22 cellular contexts compared by ENCODE assay signal in genomic region chr15:33149919-33150318, GRCh38. TPM values are rescaled to one million over a fixed set of nuclear protein-coding genes. Genes with fewer than 3 reads are reported as not detected.
A peak's percentile ranks its signal among the peaks of the same experiment; 100 is the strongest.
DNase-seq lines count a peak whose midpoint lies in the region; ATAC-seq, FAIRE-seq and TF ChIP-seq lines count a peak whose summit lies in the region.
"Had no signal": no experiment of that assay in that cellular context is flagged by ENCODE, and none has a peak within 500 bp of the region (broad histone marks: within the 10 kb centered on the region; RNA-seq: fewer than 3 reads in every experiment).

No MANE protein-coding gene starts in this region.

- no peak for TF ChIP-seq CTCF in AG09309 (IDR thresholded peaks at IDR 0.05; ENCODE audit: control insufficient read depth, insufficient read depth, low read depth, low read length, missing control alignments)
- TF ChIP-seq CTCF in Loucy (conservative IDR thresholded peaks at IDR 0.05; ENCODE audit: low read length): no peak
- no peak for TF ChIP-seq CTCF in bronchial epithelial cell (IDR thresholded peaks at IDR 0.05; ENCODE audit: insufficient read depth, low read length, severe bottlenecking)
- no peak for TF ChIP-seq CTCF in keratinocyte (optimal IDR thresholded peaks at IDR 0.05 in 1 of 3, IDR thresholded peaks at IDR 0.05 in 1 of 3, conservative IDR thresholded peaks at IDR 0.05 in 1 of 3; ENCODE audit: extremely low read depth in 1 of 3, insufficient read depth in 2 of 3, low read length in 3 of 3)

- no peaks in the 10 kb centered on the region for H3F3A ChIP-seq in Loucy (ENCODE audit: low read depth)

- H3K9me3 Mint-ChIP-seq in activated T-cell treated with anti-CD3 and anti-CD28 coated beads, Interleukin-2, amount 50 U/mL, for 4 hours: no peaks in the 10 kb centered on the region
- H3K9me3 Mint-ChIP-seq: activated naive CD8-positive, alpha-beta T cell treated with anti-CD3 and anti-CD28 coated beads, Interleukin-2, amount 50 U/mL, for 24 hours; activated T-helper 17 cell treated with anti-CD3 and anti-CD28 coated beads, Interleukin-2, amount 50 U/mL, for 72 hours; H9; natural killer cell treated with Interleukin-12 subunit alpha and Interleukin-12 subunit beta and Interleukin-15 and Interleukin-18, amount 100 ng/mL, for 72 hours had no signal

- no peaks in the 10 kb centered on the region for H3K9me1 ChIP-seq in keratinocyte (ENCODE audit: control insufficient read depth, extremely low read depth, insufficient read depth, low read length)

- dilution Hi-C loops in keratinocyte (cut with MboI; ENCODE audit: extremely low pct_ligation_motif_present, low sequenced_read_pairs): no loop called here

- H2AFZ ChIP-seq in Loucy (ENCODE audit: low read length) (no peak overlapping the region), keratinocyte (ENCODE audit: control insufficient read depth, low read length) (no peak overlapping the region)

- H3K79me2 ChIP-seq in Loucy (ENCODE audit: insufficient read depth, low read length): peaks cover 18% of the 10 kb centered on the region
- no peaks in the 10 kb centered on the region for H3K79me2 ChIP-seq in keratinocyte (ENCODE audit: control insufficient read depth, insufficient read depth, low read length)

- no peak overlapping the region for H3K4me3 Mint-ChIP-seq in activated T-cell treated with anti-CD3 and anti-CD28 coated beads, Interleukin-2, amount 50 U/mL, for 4 hours
- H3K4me3 Mint-ChIP-seq: activated naive CD8-positive, alpha-beta T cell treated with anti-CD3 and anti-CD28 coated beads, Interleukin-2, amount 50 U/mL, for 24 hours; activated T-helper 17 cell treated with anti-CD3 and anti-CD28 coated beads, Interleukin-2, amount 50 U/mL, for 72 hours; CD4-positive, alpha-beta memory T cell; H9; natural killer cell treated with Interleukin-12 subunit alpha and Interleukin-12 subunit beta and Interleukin-15 and Interleukin-18, amount 100 ng/mL, for 72 hours; T-helper 17 cell had no signal

- H3K27me3 Mint-ChIP-seq in activated T-cell treated with anti-CD3 and anti-CD28 coated beads, Interleukin-2, amount 50 U/mL, for 4 hours (ENCODE audit: low read depth): no peaks in the 10 kb centered on the region
- H3K27me3 Mint-ChIP-seq: activated naive CD8-positive, alpha-beta T cell treated with anti-CD3 and anti-CD28 coated beads, Interleukin-2, amount 50 U/mL, for 24 hours; activated T-helper 17 cell treated with anti-CD3 and anti-CD28 coated beads, Interleukin-2, amount 50 U/mL, for 72 hours had no signal

- FAIRE-seq in bronchial epithelial cell (lab: Jason Lieb, UNC): peak; percentile 91
- FAIRE-seq in keratinocyte (lab: Jason Lieb, UNC): peak; percentile 23
- FAIRE-seq: GM18507 had no signal

- H3K4me1 Mint-ChIP-seq in activated T-cell treated with anti-CD3 and anti-CD28 coated beads, Interleukin-2, amount 50 U/mL, for 4 hours (ENCODE audit: low read depth): peaks cover 14% of the 10 kb centered on the region

- H3K4me2 ChIP-seq in Loucy (ENCODE audit: low read depth, low read length, poor library complexity, severe bottlenecking): peak overlapping the region; percentile 88
- no peak overlapping the region for H3K4me2 ChIP-seq in keratinocyte (ENCODE audit: control insufficient read depth, extremely low read depth, insufficient read depth, low read depth, low read length)

- no peak overlapping the region for H3K27ac ChIP-seq in keratinocyte (ENCODE audit: control insufficient read depth, insufficient read depth, low read length)
- H3K27ac ChIP-seq: transverse colon had no signal

- DNase-seq in AG09309 (ENCODE audit: low read depth): peak; percentile 7
- DNase-seq in bronchial epithelial cell (ENCODE audit: low read depth): peak; percentile 82
- DNase-seq in keratinocyte (ENCODE audit: low read depth, low spot score): no peak
- DNase-seq in ecto neural progenitor cell (ENCODE audit: low spot score): no peak
- DNase-seq in nucleus accumbens (lab: John Stamatoyannopoulos, UW): no peak
- DNase-seq in activated T-cell treated with anti-CD3 and anti-CD28 coated beads, Interleukin-2, amount 50 U/mL, for 4 hours: no peak
- DNase-seq: ACHN; activated CD4-positive, CD25-positive, alpha-beta regulatory T cell; activated naive CD8-positive, alpha-beta T cell treated with anti-CD3 and anti-CD28 coated beads, Interleukin-2, amount 50 U/mL, for 24 hours; CD4-positive, alpha-beta memory T cell; H9; Kasumi-1; NCI-H1694 treated with DMSO at 0.1 percent for 48 hours; NCI-H345; stimulated activated naive CD4-positive, alpha-beta T cell treated with Interleukin-2 at 50 U/mL for 16 hours; T-helper 17 cell; transverse colon had no signal

- H3K9me3 ChIP-seq in Loucy (ENCODE audit: insufficient read depth, low read depth, low read length) (no peaks in the 10 kb centered on the region), keratinocyte (ENCODE audit: control insufficient read depth, low read depth, low read length) (no peaks in the 10 kb centered on the region)
- H3K9me3 ChIP-seq: transverse colon had no signal

- H3K4me1 ChIP-seq in Loucy (ENCODE audit: insufficient read depth, low read length, poor library complexity, severe bottlenecking) (peaks cover 48% of the 10 kb centered on the region), keratinocyte (ENCODE audit: control insufficient read depth, extremely low read depth, insufficient read depth, low read length) (peaks cover 18% of the 10 kb centered on the region)

- H3K36me3 Mint-ChIP-seq in activated T-cell treated with anti-CD3 and anti-CD28 coated beads, Interleukin-2, amount 50 U/mL, for 4 hours (ENCODE audit: insufficient read depth): no peaks in the 10 kb centered on the region
- H3K36me3 Mint-ChIP-seq: CD4-positive, alpha-beta memory T cell; natural killer cell treated with Interleukin-12 subunit alpha and Interleukin-12 subunit beta and Interleukin-15 and Interleukin-18, amount 100 ng/mL, for 72 hours had no signal

- H3K27me3 ChIP-seq in Loucy (ENCODE audit: insufficient read depth, low read length, poor library complexity, severe bottlenecking) (no peaks in the 10 kb centered on the region), bronchial epithelial cell (ENCODE audit: control insufficient read depth, insufficient read depth, low read length) (no peaks in the 10 kb centered on the region), keratinocyte (ENCODE audit: control insufficient read depth, extremely low read depth, insufficient read depth, low read length) (no peaks in the 10 kb centered on the region)
- H3K27me3 ChIP-seq: transverse colon had no signal

- H3K36me3 ChIP-seq in Loucy (ENCODE audit: insufficient read depth, low read length) (no peaks in the 10 kb centered on the region), bronchial epithelial cell (ENCODE audit: control insufficient read depth, insufficient read depth, low read length) (no peaks in the 10 kb centered on the region), keratinocyte (ENCODE audit: control insufficient read depth in 2 of 2, extremely low read depth in 1 of 2, insufficient read depth in 2 of 2, low read length in 2 of 2) (no peaks in the 10 kb centered on the region)
- H3K36me3 ChIP-seq: transverse colon had no signal

- no peaks in the 10 kb centered on the region for H4K20me1 ChIP-seq in Loucy (ENCODE audit: insufficient read depth, low read length, poor library complexity, severe bottlenecking)
- H4K20me1 ChIP-seq in keratinocyte (ENCODE audit: control insufficient read depth, extremely low read depth, insufficient read depth, low read length): no peaks in the 10 kb centered on the region

- H3K9me2 ChIP-seq in Loucy (replicated peaks; ENCODE audit: low read depth, low read length): no peaks in the 10 kb centered on the region

- H3K9ac ChIP-seq in Loucy (ENCODE audit: low read depth, low read length, poor library complexity, severe bottlenecking): no peak overlapping the region
- H3K9ac ChIP-seq in keratinocyte (ENCODE audit: control insufficient read depth, extremely low read depth, insufficient read depth, low read length): no peak overlapping the region

- H3K4me3 ChIP-seq in AG09309 (ENCODE audit: control insufficient read depth, low read depth, low read length) (no peak overlapping the region), Loucy (ENCODE audit: low read length, poor library complexity, severe bottlenecking) (no peak overlapping the region), bronchial epithelial cell (ENCODE audit: low read depth, low read length) (no peak overlapping the region), keratinocyte (ENCODE audit: control insufficient read depth in 2 of 3, extremely low read depth in 1 of 3, insufficient read depth in 2 of 3, low read depth in 1 of 3, low read length in 3 of 3) (no peak overlapping the region)
- H3K4me3 ChIP-seq: transverse colon had no signal

- ATAC-seq in GM21576 (IDR thresholded peaks at IDR 0.05; ENCODE audit: unreplicated experiment): no peak
- no peak for ATAC-seq in activated T-cell treated with anti-CD3 and anti-CD28 coated beads, Interleukin-2, amount 50 U/mL, for 4 hours
- ATAC-seq: activated naive CD8-positive, alpha-beta T cell treated with anti-CD3 and anti-CD28 coated beads, Interleukin-2, amount 50 U/mL, for 24 hours; natural killer cell treated with Interleukin-12 subunit alpha and Interleukin-12 subunit beta and Interleukin-15 and Interleukin-18, amount 100 ng/mL, for 72 hours; T-helper 17 cell had no signal

RNA-seq across cellular contexts. Expression of gene FMN1, which starts 44.6 kb away (rescaled TPM):
- total RNA-seq in bronchial epithelial cell: 1.6 and 2.2 TPM in 2 replicates
- polyA plus RNA-seq in keratinocyte: 0.15 to 0.71 TPM (median 0.40 TPM) in 3 replicates
- 1.9 TPM for polyA plus RNA-seq in keratinocyte (2011; ENCODE audit: low read depth)
- 0.27 and 0.36 TPM in 2 replicates for polyA plus RNA-seq in keratinocyte (2011; cell fraction: cytosol; rRNA removed)
- polyA plus RNA-seq in keratinocyte (2011; cell fraction: nucleus; rRNA removed): 0.63 and 1.6 TPM in 2 replicates
- 0.62 and 0.93 TPM in 2 replicates for polyA plus RNA-seq in keratinocyte (2012; ENCODE audit: low replicate concordance)
- 0.92 to 3.3 TPM (median 1.2 TPM) in 3 replicates for polyA minus RNA-seq in keratinocyte
- polyA minus RNA-seq in keratinocyte (2011; cell fraction: cytosol; rRNA and poly(A)+ RNA removed): 1.3 TPM
- polyA minus RNA-seq in keratinocyte (2011; cell fraction: nucleus; rRNA and poly(A)+ RNA removed): 2.7 and 2.8 TPM in 2 replicates
- under 1 TPM; 0.14 to 0.66 (median 0.48) TPM for total RNA-seq in activated T-cell treated with anti-CD3 and anti-CD28 coated beads, Interleukin-2, amount 50 U/mL, for 4 hours

Comparison
In these comparisons a context has a peak if more than half of its experiments do, and no peak if none do; other contexts are left out.
1. DNase-seq: peak in AG09309 (single experiment) and bronchial epithelial cell (single experiment); none in keratinocyte (single experiment), ecto neural progenitor cell (single experiment), nucleus accumbens (0 of 56) and activated T-cell treated with anti-CD3 and anti-CD28 coated beads, Interleukin-2, amount 50 U/mL, for 4 hours (single experiment).